ENCODE assay signal across 24 cellular contexts in genomic region chr5:97267767-97268166, GRCh38.
DNase-seq lines count a peak whose midpoint lies in the region; ATAC-seq, FAIRE-seq and TF ChIP-seq lines count a peak whose summit lies in the region.
"Had no signal": no experiment of that assay in that cellular context is flagged by ENCODE, and none has a peak within 500 bp of the region (broad histone marks: within the 10 kb centered on the region; RNA-seq: fewer than 3 reads in every experiment).

No MANE protein-coding gene starts in this region.

- H3K56ac ChIP-seq in H1 (replicated peaks; ENCODE audit: insufficient read length, low read depth, low read length): no peak overlapping the region

- no peak overlapping the region for H3K18ac ChIP-seq in H1 (ENCODE audit: extremely low read depth, low read length)

- no peaks in the 10 kb centered on the region for H3K23me2 ChIP-seq in H1 (ENCODE audit: low read depth, low read length)

- no peak overlapping the region for H2AK5ac ChIP-seq in H1 (ENCODE audit: low read depth, low read length)

- peaks cover 20% of the 10 kb centered on the region for H3K9me3 ChIP-seq in adipocyte (ENCODE audit: control insufficient read depth, low read length)
- no peaks in the 10 kb centered on the region for H3K9me3 ChIP-seq in H1 (ENCODE audit: insufficient read depth in 2 of 2, low read depth in 1 of 2, low read length in 1 of 2)
- no peaks in the 10 kb centered on the region for H3K9me3 ChIP-seq in aorta (ENCODE audit: control insufficient read depth, low read length)
- H3K9me3 ChIP-seq in A673 (ENCODE audit: low read depth, low read length, poor library complexity, severe bottlenecking): no peaks in the 10 kb centered on the region
- H3K9me3 ChIP-seq in breast epithelium: peaks cover 8 to 18% of the 10 kb centered on the region in 2 donors
- H3K9me3 ChIP-seq: A549, Caco-2, HAP-1 had no signal

- no peak overlapping the region for H4K5ac ChIP-seq in H1 (ENCODE audit: insufficient read length, low read depth, low read length)

- no peak overlapping the region for H2BK5ac ChIP-seq in H1 (ENCODE audit: low read depth, low read length)

- no peak overlapping the region for H2BK15ac ChIP-seq in H1 (ENCODE audit: low read length)

- no peak overlapping the region for H3K4me2 ChIP-seq in H1 (ENCODE audit: insufficient read depth in 1 of 2, low read depth in 2 of 2, low read length in 2 of 2)
- H3K4me2 ChIP-seq: A549, BLaER1, GM23338 had no signal

- H2BK20ac ChIP-seq in H1 (ENCODE audit: low read length): no peak overlapping the region

- no peak overlapping the region for H2BK120ac ChIP-seq in H1 (replicated peaks; ENCODE audit: low read depth, low read length)

- H3K4ac ChIP-seq in H1 (replicated peaks; ENCODE audit: insufficient read length, low read depth, low read length): no peak overlapping the region

- no peak for TF ChIP-seq EP300 in H1 (IDR thresholded peaks at IDR 0.05; ENCODE audit: borderline replicate concordance in 1 of 2, low read depth in 2 of 2, low read length in 2 of 2)

- H4K8ac ChIP-seq in H1 (ENCODE audit: extremely low read depth, insufficient read depth, low read length): no peak overlapping the region

- H3K79me2 ChIP-seq in H1 (ENCODE audit: control insufficient read depth in 1 of 2, insufficient read depth in 2 of 2, low read length in 2 of 2): no peaks in the 10 kb centered on the region

- H3K27me3 ChIP-seq in adipocyte (replicated peaks; ENCODE audit: control insufficient read depth, insufficient read depth, low read length) (no peaks in the 10 kb centered on the region), H1 (replicated peaks in 1 of 4; ENCODE audit: control insufficient read depth in 3 of 4, extremely low read depth in 1 of 4, insufficient read depth in 3 of 4, low read length in 3 of 4) (no peaks in the 10 kb centered on the region), aorta (ENCODE audit: control insufficient read depth in 1 of 2, insufficient read depth in 2 of 2, low read length in 1 of 2) (no peaks in the 10 kb centered on the region), A673 (replicated peaks; ENCODE audit: insufficient read depth, low read depth, low read length, poor library complexity) (no peaks in the 10 kb centered on the region), breast epithelium (no peaks in the 10 kb centered on the region)
- H3K27me3 ChIP-seq: BLaER1 had no signal

- H3K23ac ChIP-seq in H1 (ENCODE audit: insufficient read length): no peak overlapping the region

- TF ChIP-seq CTCF in H1 (IDR thresholded peaks at IDR 0.05; ENCODE audit: control extremely low read depth in 1 of 3, insufficient read depth in 1 of 3, low read depth in 1 of 3, low read length in 3 of 3) (no peak), A673 (conservative IDR thresholded peaks at IDR 0.05; ENCODE audit: low read depth, low read length) (no peak), breast epithelium (IDR thresholded peaks at IDR 0.05) (no peak)

- FAIRE-seq in H1 (lab: Jason Lieb, UNC): no peak
- FAIRE-seq: A549, GM12891, GM18507, H54 had no signal

- POLR2A ChIA-PET in H1 (lab: Charles Lee; ENCODE audit: partially characterized antibody): no interaction called here
- POLR2A ChIA-PET in A673 (lab: Charles Lee; ENCODE audit: low non-redundant PET): no interaction called here

- peaks cover 21% of the 10 kb centered on the region for H3K4me1 ChIP-seq in adipocyte (ENCODE audit: control insufficient read depth, insufficient read depth, low read length)
- H3K4me1 ChIP-seq in H1 (replicated peaks in 1 of 4; ENCODE audit: control insufficient read depth in 3 of 4, insufficient read depth in 4 of 4, low read length in 3 of 4): no peaks in the 10 kb centered on the region
- no peaks in the 10 kb centered on the region for H3K4me1 ChIP-seq in aorta (ENCODE audit: control insufficient read depth in 1 of 2, insufficient read depth in 2 of 2, low read length in 2 of 2)
- H3K4me1 ChIP-seq in A673 (ENCODE audit: insufficient read depth, low read length, poor library complexity, severe bottlenecking): no peaks in the 10 kb centered on the region
- H3K4me1 ChIP-seq in breast epithelium: no peaks in the 10 kb centered on the region
- H3K4me1 ChIP-seq: A549, Caco-2, HAP-1 had no signal

- DNase-seq in Ammon's horn (ENCODE audit: low spot score) (peak; percentile 3), adipocyte (ENCODE audit: low read depth) (no peak), H1 (ENCODE audit: low read depth in 1 of 2, low spot score in 2 of 2) (no peak), left lobe of liver (ENCODE audit: low spot score) (no peak), aorta (no peak), A673 (ENCODE audit: low spot score) (no peak), breast epithelium (ENCODE audit: low spot score in 2 of 2) (no peak)
- DNase-seq: 8988T; Caco-2; CD4-positive, CD25-positive, alpha-beta regulatory T cell; CD8-positive, alpha-beta T cell; DMS153; EL; GF-D8; HFFc6 had no signal

- ATAC-seq in left lobe of liver (peak; percentile 53), aorta (ENCODE audit: low FRiP score) (no peak), GM18520 (IDR thresholded peaks at IDR 0.05; ENCODE audit: unreplicated experiment) (no peak)
- ATAC-seq: A549; CD8-positive, alpha-beta T cell; GM23338 had no signal

- no TSS peak for BruUV-seq in A673 (replicated peaks; lab: Mats Ljungman, UMichigan)

- CTCF ChIA-PET in H1 (lab: Charles Lee; ENCODE audit: partially characterized antibody) (interaction anchor here (1.7 kb wide), 1 partner anchor 15 kb away, joined by 4 read pairs; no protein-coding TSS in a partner anchor), A673 (lab: Charles Lee) (no interaction called here)

- 89% methylated on average over 3 of the region's 3 CpGs; no CpG with 5 or more reads in 1 of the 2 experiments for WGBS in H1 (ENCODE audit: extremely low coverage in 1 of 2, insufficient coverage in 1 of 2, insufficient read length in 1 of 2, insufficient replicate concordance in 2 of 2, low coverage in 1 of 2, low lambda C conversion rate in 2 of 2, missing lambda C conversion rate in 1 of 2), 2 experiments
- 78% methylated on average over 3 of the region's 3 CpGs for WGBS in aorta, 2 donors

- H3K4me3 ChIP-seq in adipocyte (ENCODE audit: low read length) (no peak overlapping the region), H1 (ENCODE audit: extremely low read depth in 1 of 4, insufficient read depth in 2 of 4, low read depth in 3 of 4, low read length in 4 of 4) (no peak overlapping the region), aorta (ENCODE audit: low read length in 2 of 2) (no peak overlapping the region), A673 (ENCODE audit: low read depth, low read length, poor library complexity, severe bottlenecking) (no peak overlapping the region), breast epithelium (no peak overlapping the region)
- H3K4me3 ChIP-seq: A549, BLaER1, GM23338, HAP-1 had no signal

- H3K36me3 ChIP-seq in adipocyte (ENCODE audit: control insufficient read depth, insufficient read depth, low read length, severe bottlenecking) (no peaks in the 10 kb centered on the region), H1 (ENCODE audit: control insufficient read depth in 2 of 4, insufficient read depth in 4 of 4, low read length in 3 of 4) (no peaks in the 10 kb centered on the region; a peak in 1 of 8 replicates), aorta (ENCODE audit: control insufficient read depth in 1 of 2, insufficient read depth in 2 of 2, low read length in 1 of 2) (no peaks in the 10 kb centered on the region), A673 (ENCODE audit: insufficient read depth, low read length, poor library complexity, severe bottlenecking) (no peaks in the 10 kb centered on the region), breast epithelium (no peaks in the 10 kb centered on the region)
- H3K36me3 ChIP-seq: BLaER1, HAP-1 had no signal

- no peak overlapping the region for H4K91ac ChIP-seq in H1 (replicated peaks; ENCODE audit: insufficient read length, low read length)

- no peaks in the 10 kb centered on the region for H3K79me1 ChIP-seq in H1 (ENCODE audit: low read depth, low read length)

- H3K9ac ChIP-seq in adipocyte (ENCODE audit: low read length) (peak overlapping the region; percentile 58), H1 (replicated peaks in 1 of 4; ENCODE audit: extremely low read depth in 1 of 4, low read depth in 3 of 4, low read length in 3 of 4) (no peak overlapping the region)
- H3K9ac ChIP-seq: BLaER1 had no signal

- intact Hi-C loops in aorta (cut with DNase I) (no loop called here), A673 (cut with micrococcal nuclease; ENCODE audit: unreplicated experiment) (no loop called here), breast epithelium (cut with DNase I; ENCODE audit: low total_unique reads) (no loop called here)

- H4K20me1 ChIP-seq in H1 (replicated peaks in 1 of 2; ENCODE audit: control insufficient read depth in 1 of 2, insufficient read depth in 2 of 2, low read length in 2 of 2): no peaks in the 10 kb centered on the region
- H4K20me1 ChIP-seq: BLaER1 had no signal

- H3K14ac ChIP-seq in H1 (ENCODE audit: insufficient read length): no peak overlapping the region

- H3K27ac ChIP-seq in H1 (ENCODE audit: low read depth, low read length) (no peak overlapping the region), aorta (ENCODE audit: low read depth in 1 of 2, low read length in 2 of 2) (no peak overlapping the region), A673 (ENCODE audit: low read depth, low read length, poor library complexity, severe bottlenecking) (no peak overlapping the region), breast epithelium (no peak overlapping the region)
- H3K27ac ChIP-seq: A549, BLaER1, C4-2B had no signal

- no peak for TF ChIP-seq POLR2A in H1 (IDR thresholded peaks at IDR 0.05; ENCODE audit: control extremely low read depth in 1 of 2, low read depth in 2 of 2, low read length in 2 of 2)
- no peak for TF ChIP-seq POLR2A in breast epithelium (IDR thresholded peaks at IDR 0.05)

- no peak overlapping the region for H2BK12ac ChIP-seq in H1 (ENCODE audit: low read depth, low read length)

- 0 out of 2 replicates have a peak overlapping the region, but pooled peaks have one; percentile 53 for H2AFZ ChIP-seq in H1 (ENCODE audit: low read length)
- H2AFZ ChIP-seq: GM23338 had no signal

- TF ChIP-seq RAD21 in H1 (IDR thresholded peaks at IDR 0.05 in 1 of 2, conservative IDR thresholded peaks at IDR 0.05 in 1 of 2; ENCODE audit: low read depth in 2 of 2, low read length in 2 of 2): no peak

TF ChIP-seq in H1, 55 proteins besides CTCF, POLR2A, EP300 and RAD21 (continues in another document):
- no peak for TF ChIP-seq PHF8 (conservative IDR thresholded peaks at IDR 0.05; ENCODE audit: low read depth, low read length)
- TF ChIP-seq TCF12 (IDR thresholded peaks at IDR 0.05; ENCODE audit: low read depth, low read length): no peak
- no peak for TF ChIP-seq CEBPB (IDR thresholded peaks at IDR 0.05; ENCODE audit: low read depth, low read length)
- no peak for TF ChIP-seq HDAC6 (IDR thresholded peaks at IDR 0.05; ENCODE audit: low read depth, low read length)
- TF ChIP-seq E2F6 (IDR thresholded peaks at IDR 0.05): no peak
